14 cellular contexts compared by ENCODE assay signal in the genomic region with DNA sequence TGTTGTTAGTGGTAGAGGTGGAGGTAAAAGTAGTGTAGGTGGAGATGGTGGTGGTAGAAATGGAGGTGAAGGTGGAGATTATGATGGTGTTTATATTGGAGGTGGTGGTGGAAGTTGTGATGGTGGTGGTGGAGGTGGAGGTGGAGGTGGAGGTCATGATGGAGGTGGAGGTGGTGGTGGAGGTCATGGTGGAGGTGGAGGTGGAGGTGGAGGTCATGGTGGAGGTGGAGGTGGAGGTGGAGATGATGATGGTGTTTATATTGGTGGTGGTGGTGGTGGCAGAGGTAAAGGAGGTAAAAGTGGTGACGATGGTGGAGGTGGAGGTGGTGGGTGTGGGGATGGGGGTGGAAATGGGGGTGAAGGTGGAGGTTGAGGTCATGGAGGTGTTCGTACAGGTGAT.
"Had no signal": no experiment of that assay in that cellular context is flagged by ENCODE, and none has a peak within 500 bp of the region (broad histone marks: within the 10 kb centered on the region; RNA-seq: fewer than 3 reads in every experiment).

No MANE protein-coding gene starts in this region.

- H3K4me3 Mint-ChIP-seq: activated naive CD8-positive, alpha-beta T cell treated with anti-CD3 and anti-CD28 coated beads, Interleukin-2, amount 10 ng/mL, durations not matched to agents 7 days and 5 days; activated T-cell treated with anti-CD3 and anti-CD28 coated beads, Interleukin-2, amount 50 U/mL, for 24 hours; memory B cell; nephron; T-helper 17 cell had no signal

- FAIRE-seq: colon, TTC549 had no signal

- DNase-seq: activated effector memory CD4-positive, alpha-beta T cell treated with Interleukin-2 at 50 U/mL for 16 hours; activated naive CD8-positive, alpha-beta T cell treated with anti-CD3 and anti-CD28 coated beads, Interleukin-2, amount 10 ng/mL, durations not matched to agents 7 days and 5 days; activated T-cell treated with anti-CD3 and anti-CD28 coated beads, Interleukin-2, amount 50 U/mL, for 24 hours; foreskin melanocyte; left colon; stimulated activated CD4-positive, alpha-beta T cell treated with anti-CD3 and anti-CD28 coated beads, Interleukin-2, amount 100 ng/mL, for 48 hours; T-helper 17 cell had no signal

- H3K27me3 ChIP-seq: ascending aorta, cardiac muscle cell, tibial nerve had no signal

- H3K27ac Mint-ChIP-seq: activated naive CD8-positive, alpha-beta T cell treated with anti-CD3 and anti-CD28 coated beads, Interleukin-2, amount 10 ng/mL, durations not matched to agents 7 days and 5 days; activated T-cell treated with anti-CD3 and anti-CD28 coated beads, Interleukin-2, amount 50 U/mL, for 24 hours; memory B cell; T-helper 17 cell had no signal

- H3K27me3 Mint-ChIP-seq: activated naive CD8-positive, alpha-beta T cell treated with anti-CD3 and anti-CD28 coated beads, Interleukin-2, amount 10 ng/mL, durations not matched to agents 7 days and 5 days; T-helper 17 cell had no signal

- H3K4me1 Mint-ChIP-seq: memory B cell, T-helper 17 cell had no signal

- H3K9me3 ChIP-seq: ascending aorta, tibial nerve had no signal

- H3K36me3 ChIP-seq: ascending aorta, cardiac muscle cell, tibial nerve had no signal

- H3K27ac ChIP-seq: ascending aorta, cardiac muscle cell, tibial nerve had no signal

- H3K4me3 ChIP-seq: ascending aorta, cardiac muscle cell, tibial nerve had no signal

- ATAC-seq: left colon, T-helper 17 cell had no signal
